13 cellular contexts compared by ENCODE assay signal in genomic region chrX:48913605-48914366, GRCh38. TPM values are rescaled to one million over a fixed set of nuclear protein-coding genes. Genes with fewer than 3 reads are reported as not detected.
A peak's percentile ranks its signal among the peaks of the same experiment; 100 is the strongest.
DNase-seq lines count a peak whose midpoint lies in the region; ATAC-seq lines count a peak whose summit lies in the region.
"Had no signal": no experiment of that assay in that cellular context is flagged by ENCODE, and none has a peak within 500 bp of the region (broad histone marks: within the 10 kb centered on the region; RNA-seq: fewer than 3 reads in every experiment).

No MANE protein-coding gene starts in this region.

- ATAC-seq in naive thymus-derived CD8-positive, alpha-beta T cell: no peak
- ATAC-seq: left ventricle myocardium superior had no signal

- DNase-seq in T-helper 2 cell treated with Interferon-gamma antibody and Interleukin-4, amounts not matched to agents 5 μg/mL and 100 μg/mL, for 36 hours (ENCODE audit: low spot score): no peak
- DNase-seq in T-helper 2 cell (no peak), MV-4-11 (lab: John Stamatoyannopoulos, UW) (no peak), HPDE6-E6E7 (ENCODE audit: extremely low spot score) (no peak), dermis blood vessel endothelial cell (no peak)
- no peak for DNase-seq in naive thymus-derived CD8-positive, alpha-beta T cell
- DNase-seq: 8988T; activated naive CD8-positive, alpha-beta T cell treated with anti-CD3 and anti-CD28 coated beads, Interleukin-2, amount 10 ng/mL, durations not matched to agents 7 days and 5 days; left ventricle myocardium superior; MG63 had no signal

- H3K9me3 ChIP-seq in HUES6 (ENCODE audit: control insufficient read depth, insufficient read depth, low read depth, low read length): peaks cover 2% of the 10 kb centered on the region; the same call in 1 of the 2 replicates
- H3K9me3 ChIP-seq: MG63 had no signal

- H3K4me3 Mint-ChIP-seq in T-helper 2 cell treated with Interferon-gamma antibody and Interleukin-4, amounts not matched to agents 5 μg/mL and 100 μg/mL, for 36 hours: peak overlapping the region; percentile 97
- H3K4me3 Mint-ChIP-seq in activated naive CD8-positive, alpha-beta T cell: peak overlapping the region; percentile 97
- peak overlapping the region; percentile 53 to 99 (median 98) for H3K4me3 Mint-ChIP-seq in naive thymus-derived CD8-positive, alpha-beta T cell
- H3K4me3 Mint-ChIP-seq: activated naive CD8-positive, alpha-beta T cell treated with anti-CD3 and anti-CD28 coated beads, Interleukin-2, amount 10 ng/mL, durations not matched to agents 7 days and 5 days had no signal

- H3K27ac ChIP-seq in HUES6 (ENCODE audit: low read depth, low read length): no peak overlapping the region
- H3K27ac ChIP-seq: C4-2B had no signal

- H3K4me3 ChIP-seq in HUES6 (ENCODE audit: low read depth, low read length): peak overlapping the region; percentile 17; the same call in 1 of the 2 replicates
- H3K4me3 ChIP-seq: MG63 had no signal

- H3K27me3 ChIP-seq in HUES6 (ENCODE audit: control insufficient read depth, insufficient read depth, low read length): no peaks in the 10 kb centered on the region
- H3K27me3 ChIP-seq: MG63 had no signal

- peaks cover 62% of the 10 kb centered on the region for H3K36me3 ChIP-seq in HUES6 (ENCODE audit: control insufficient read depth, insufficient read depth, low read length)

- H3K36me3 Mint-ChIP-seq in T-helper 2 cell treated with Interferon-gamma antibody and Interleukin-4, amounts not matched to agents 5 μg/mL and 100 μg/mL, for 36 hours (ENCODE audit: low read depth): peaks cover 61% of the 10 kb centered on the region
- H3K36me3 Mint-ChIP-seq in activated naive CD8-positive, alpha-beta T cell: peaks cover 2% of the 10 kb centered on the region
- H3K36me3 Mint-ChIP-seq in naive thymus-derived CD8-positive, alpha-beta T cell: peaks cover 11 to 67% (median 18%) of the 10 kb centered on the region in 3 donors

- H3K9ac ChIP-seq in HUES6 (ENCODE audit: low read length): no peak overlapping the region

- POLR2A ChIA-PET in naive thymus-derived CD8-positive, alpha-beta T cell (lab: Charles Lee): interaction anchor here (0.6 to 7.1 kb wide), 6 partner anchors 11 to 45 kb away, joined by 3 to 91 read pairs (median 12); partner anchors contain the start of genes PQBP1 and TIMM17B

- peak overlapping the region; percentile 71 for H3K27ac Mint-ChIP-seq in T-helper 2 cell treated with Interferon-gamma antibody and Interleukin-4, amounts not matched to agents 5 μg/mL and 100 μg/mL, for 36 hours
- peak overlapping the region; percentile 75 for H3K27ac Mint-ChIP-seq in activated naive CD8-positive, alpha-beta T cell
- H3K27ac Mint-ChIP-seq in naive thymus-derived CD8-positive, alpha-beta T cell: peak overlapping the region; percentile 35 to 98 (median 66)
- H3K27ac Mint-ChIP-seq: activated naive CD8-positive, alpha-beta T cell treated with anti-CD3 and anti-CD28 coated beads, Interleukin-2, amount 10 ng/mL, durations not matched to agents 7 days and 5 days had no signal

- H3K27me3 Mint-ChIP-seq in T-helper 2 cell treated with Interferon-gamma antibody and Interleukin-4, amounts not matched to agents 5 μg/mL and 100 μg/mL, for 36 hours (ENCODE audit: low read depth): peaks cover 3% of the 10 kb centered on the region
- H3K27me3 Mint-ChIP-seq in activated naive CD8-positive, alpha-beta T cell: no peaks in the 10 kb centered on the region
- peaks cover 0 to 2% (median 0%) of the 10 kb centered on the region in 5 donors for H3K27me3 Mint-ChIP-seq in naive thymus-derived CD8-positive, alpha-beta T cell
- H3K27me3 Mint-ChIP-seq: activated naive CD8-positive, alpha-beta T cell treated with anti-CD3 and anti-CD28 coated beads, Interleukin-2, amount 10 ng/mL, durations not matched to agents 7 days and 5 days had no signal

- H3K4me1 ChIP-seq in HUES6 (ENCODE audit: control insufficient read depth, insufficient read depth, low read length): peaks cover 6% of the 10 kb centered on the region

- no peaks in the 10 kb centered on the region for H3K9me3 Mint-ChIP-seq in T-helper 2 cell treated with Interferon-gamma antibody and Interleukin-4, amounts not matched to agents 5 μg/mL and 100 μg/mL, for 36 hours
- no peaks in the 10 kb centered on the region for H3K9me3 Mint-ChIP-seq in activated naive CD8-positive, alpha-beta T cell (ENCODE audit: low read depth)
- peaks cover 0 to 2% (median 0%) of the 10 kb centered on the region in 9 donors for H3K9me3 Mint-ChIP-seq in naive thymus-derived CD8-positive, alpha-beta T cell
- H3K9me3 Mint-ChIP-seq: activated naive CD8-positive, alpha-beta T cell treated with anti-CD3 and anti-CD28 coated beads, Interleukin-2, amount 10 ng/mL, durations not matched to agents 7 days and 5 days had no signal

- H3K4me1 Mint-ChIP-seq in T-helper 2 cell treated with Interferon-gamma antibody and Interleukin-4, amounts not matched to agents 5 μg/mL and 100 μg/mL, for 36 hours (ENCODE audit: low read depth): peaks cover 38% of the 10 kb centered on the region
- H3K4me1 Mint-ChIP-seq in activated naive CD8-positive, alpha-beta T cell (ENCODE audit: low read depth): peaks cover 49% of the 10 kb centered on the region
- H3K4me1 Mint-ChIP-seq in naive thymus-derived CD8-positive, alpha-beta T cell: peaks cover 20 to 65% (median 48%) of the 10 kb centered on the region in 4 donors

RNA-seq across cellular contexts. Expression of gene SLC35A2, which starts 2.3 kb away (rescaled TPM):
- 10 to 100 TPM; 11.4 to 12.7 TPM for total RNA-seq in naive thymus-derived CD8-positive, alpha-beta T cell
- polyA plus RNA-seq in naive thymus-derived CD8-positive, alpha-beta T cell: 1 to 10 TPM; 6.8 to 8.1 (median 7.3) TPM
- 13.6 and 16.7 TPM in 2 replicates for total RNA-seq in dermis blood vessel endothelial cell

RNA-seq across cellular contexts. Expression of gene PIM2, which starts 5.0 kb away (rescaled TPM):
- total RNA-seq in naive thymus-derived CD8-positive, alpha-beta T cell: 100 to 1,000 TPM; 126 to 132 TPM
- polyA plus RNA-seq in naive thymus-derived CD8-positive, alpha-beta T cell: 100 to 1,000 TPM; 170 to 331 (median 313) TPM
- 4.8 and 6.5 TPM in 2 replicates for total RNA-seq in dermis blood vessel endothelial cell

RNA-seq across cellular contexts. Expression of gene PQBP1, which starts 16.1 kb away (rescaled TPM):
- 10 to 100 TPM; 66.4 to 68.8 TPM for total RNA-seq in naive thymus-derived CD8-positive, alpha-beta T cell
- 100 to 1,000 TPM in 1 of 3 donors, 10 to 100 TPM in 2; 92.7 to 114 (median 94.5) TPM for polyA plus RNA-seq in naive thymus-derived CD8-positive, alpha-beta T cell
- 75.2 and 87.1 TPM in 2 replicates for total RNA-seq in dermis blood vessel endothelial cell

RNA-seq across cellular contexts. Expression of gene TIMM17B, which starts 16.2 kb away (rescaled TPM):
- total RNA-seq in naive thymus-derived CD8-positive, alpha-beta T cell: 10 to 100 TPM; 41.2 to 44.8 TPM
- polyA plus RNA-seq in naive thymus-derived CD8-positive, alpha-beta T cell: 10 to 100 TPM; 52.9 to 59.1 (median 55.5) TPM
- total RNA-seq in dermis blood vessel endothelial cell: 25.3 and 27.1 TPM in 2 replicates

RNA-seq across cellular contexts. Expression of gene OTUD5, which starts 43.6 kb away (rescaled TPM):
- total RNA-seq in naive thymus-derived CD8-positive, alpha-beta T cell: 10 to 100 TPM; 98.7 to 99.4 TPM
- polyA plus RNA-seq in naive thymus-derived CD8-positive, alpha-beta T cell: 10 to 100 TPM; 23.7 to 48.4 (median 24.3) TPM
- total RNA-seq in dermis blood vessel endothelial cell: 29.4 and 38.2 TPM in 2 replicates

Comparison
In these comparisons a context has a peak if more than half of its experiments do, and no peak if none do; other contexts are left out.
1. RNA of gene PIM2, which starts 5.0 kb away (total RNA-seq): 126 to 132 TPM in naive thymus-derived CD8-positive, alpha-beta T cell; 4.8 to 6.5 TPM in dermis blood vessel endothelial cell; every median in the first group is over 10 times any median in the second.
2. Peak in every context shown above with its lines, with median percentiles within 50 percentile points of each other: H3K27ac Mint-ChIP-seq and H3K4me3 Mint-ChIP-seq.